29 cellular contexts compared by ENCODE assay signal in genomic region chr6:63663882-63664281, GRCh38. TPM values are rescaled to one million over a fixed set of nuclear protein-coding genes. Genes with fewer than 3 reads are reported as not detected.
DNase-seq lines count a peak whose midpoint lies in the region; ATAC-seq and TF ChIP-seq lines count a peak whose summit lies in the region.
"Had no signal": no experiment of that assay in that cellular context is flagged by ENCODE, and none has a peak within 500 bp of the region (broad histone marks: within the 10 kb centered on the region; RNA-seq: fewer than 3 reads in every experiment).

No MANE protein-coding gene starts in this region.

- no peak overlapping the region for H3K27ac Mint-ChIP-seq in central memory CD8-positive, alpha-beta T cell (ENCODE audit: low read depth)
- H3K27ac Mint-ChIP-seq: activated CD8-positive, alpha-beta T cell treated with anti-CD3 and anti-CD28 coated beads, Interleukin-2, amount 10 ng/mL, durations not matched to agents 7 days and 5 days; endodermal cell; stimulated activated naive B cell treated with anti-CD40 and anti-IgM and Interleukin-4, amounts not matched to agents 10 μg/mL and 1 μg/mL and 100 μg/mL, for 72 hours; T-cell had no signal

- peaks cover 58% of the 10 kb centered on the region for H3K4me1 Mint-ChIP-seq in central memory CD8-positive, alpha-beta T cell

- no peak overlapping the region for H2BK15ac ChIP-seq in IMR-90 (ENCODE audit: low read depth, low read length)

- H3K36me3 Mint-ChIP-seq in central memory CD8-positive, alpha-beta T cell (ENCODE audit: insufficient read depth), result peaks cover 4% of the 10 kb centered on the region

- peaks cover 7% of the 10 kb centered on the region; the same call in 1 of the 2 replicates for H3K9me1 ChIP-seq in IMR-90 (ENCODE audit: insufficient read depth, low read length)

- no peak overlapping the region for H2BK20ac ChIP-seq in IMR-90 (ENCODE audit: low read depth, low read length)

- POLR2A ChIA-PET in IMR-90 (lab: Charles Lee; ENCODE audit: unreplicated experiment), result no interaction called here

- no peak overlapping the region for H4K91ac ChIP-seq in IMR-90 (ENCODE audit: insufficient read depth, low read depth, low read length)

- H2AK9ac ChIP-seq in IMR-90 (replicated peaks; ENCODE audit: low read depth, low read length, poor library complexity), result no peak overlapping the region

- H3K79me2 ChIP-seq in ACC112 (ENCODE audit: control insufficient read depth, insufficient read depth, low read length, unreplicated experiment) (peaks cover 81% of the 10 kb centered on the region), osteoblast (ENCODE audit: insufficient read depth, low read length) (peaks cover 67% of the 10 kb centered on the region)

- H3K36me3 ChIP-seq in ACC112 (ENCODE audit: insufficient read depth, low read length) (no peaks in the 10 kb centered on the region), IMR-90 (ENCODE audit: control insufficient read depth, insufficient read depth, low read length) (no peaks in the 10 kb centered on the region; the same call in 1 of the 2 replicates), osteoblast (ENCODE audit: insufficient read depth, low read length) (no peaks in the 10 kb centered on the region)
- H3K36me3 ChIP-seq: breast epithelium, esophagus squamous epithelium had no signal

- no peak overlapping the region for H3K23ac ChIP-seq in IMR-90 (ENCODE audit: low read depth, low read length)

- peak overlapping the region; percentile 81 for H3K27ac ChIP-seq in ACC112 (ENCODE audit: low read depth, low read length)
- no peak overlapping the region for H3K27ac ChIP-seq in IMR-90 (ENCODE audit: insufficient read depth, low read length)
- H3K27ac ChIP-seq in osteoblast (ENCODE audit: low read depth, low read length), result peak overlapping the region; percentile 64
- H3K27ac ChIP-seq: BLaER1, breast epithelium had no signal

- H3K4me3 Mint-ChIP-seq in central memory CD8-positive, alpha-beta T cell, result peak overlapping the region; percentile 39
- H3K4me3 Mint-ChIP-seq: activated CD8-positive, alpha-beta T cell treated with anti-CD3 and anti-CD28 coated beads, Interleukin-2, amount 10 ng/mL, durations not matched to agents 7 days and 5 days; endodermal cell; stimulated activated naive B cell treated with anti-CD40 and anti-IgM and Interleukin-4, amounts not matched to agents 10 μg/mL and 1 μg/mL and 100 μg/mL, for 72 hours had no signal

- DNase-seq in IMR-90 (no peak), osteoblast (ENCODE audit: insufficient read length, low spot score, missing footprints) (no peak), NOMO-1 (lab: John Stamatoyannopoulos, UW; ENCODE audit: unreplicated experiment in 2 of 2) (no peak), NCI-H2196 treated with DMSO at 0.1 percent for 48 hours (lab: John Stamatoyannopoulos, UW; ENCODE audit: unreplicated experiment) (no peak)
- DNase-seq in central memory CD8-positive, alpha-beta T cell (ENCODE audit: low spot score in 2 of 2), result no peak
- DNase-seq: activated CD4-positive, alpha-beta T cell treated with anti-CD3 and anti-CD28 coated beads for 1 hour; activated CD8-positive, alpha-beta T cell treated with anti-CD3 and anti-CD28 coated beads, Interleukin-2, amount 10 ng/mL, durations not matched to agents 7 days and 5 days; activated gamma-delta T cell; activated T-cell treated with anti-CD3 and anti-CD28 coated beads for 4 hours; Calu3; cortex of kidney; DND-41; endodermal cell; esophagus squamous epithelium; MM.1S; NCI-H1436; NCI-H446 treated with DMSO at 0.1 percent for 48 hours; nucleus accumbens; SIG-M5; spleen; stimulated activated CD4-positive, alpha-beta T cell treated with anti-CD3 and anti-CD28 coated beads, Interleukin-2, amount 100 ng/mL, for 48 hours; stimulated activated naive B cell treated with anti-CD40 and anti-IgM and Interleukin-4, amounts not matched to agents 10 μg/mL and 1 μg/mL and 100 μg/mL, for 72 hours; T-cell had no signal

- no peak overlapping the region for H4K5ac ChIP-seq in IMR-90 (ENCODE audit: low read depth, low read length)

- no peaks in the 10 kb centered on the region for H3K27me3 ChIP-seq in ACC112 (ENCODE audit: insufficient read depth, low read length)
- H3K27me3 ChIP-seq in IMR-90 (ENCODE audit: control insufficient read depth, insufficient read depth, low read length), result no peaks in the 10 kb centered on the region
- no peaks in the 10 kb centered on the region for H3K27me3 ChIP-seq in osteoblast (ENCODE audit: insufficient read depth, low read length)
- H3K27me3 ChIP-seq: BLaER1, breast epithelium, esophagus squamous epithelium, spleen had no signal

- in situ Hi-C loops in IMR-90 (cut with MboI; ENCODE audit: low sequenced_read_pairs), result no loop called here

- no peak for TF ChIP-seq RAD21 in IMR-90 (IDR thresholded peaks at IDR 0.05; ENCODE audit: low read length)

- H3K27me3 Mint-ChIP-seq in central memory CD8-positive, alpha-beta T cell, result no peaks in the 10 kb centered on the region
- H3K27me3 Mint-ChIP-seq: stimulated activated naive B cell treated with anti-CD40 and anti-IgM and Interleukin-4, amounts not matched to agents 10 μg/mL and 1 μg/mL and 100 μg/mL, for 72 hours; T-cell had no signal

- H3K4me1 ChIP-seq in ACC112 (ENCODE audit: control insufficient read depth, insufficient read depth, low read length, unreplicated experiment) (peaks cover 14% of the 10 kb centered on the region), IMR-90 (ENCODE audit: control insufficient read depth, insufficient read depth, low read length) (peaks cover 5% of the 10 kb centered on the region), osteoblast (ENCODE audit: insufficient read depth, low read length) (peaks cover 11% of the 10 kb centered on the region)
- H3K4me1 ChIP-seq: breast epithelium had no signal

- no peak overlapping the region for H3K4ac ChIP-seq in IMR-90 (ENCODE audit: low read depth, low read length)

- no peak overlapping the region for H3K4me2 ChIP-seq in IMR-90 (ENCODE audit: low read depth, low read length)
- peak overlapping the region; percentile 49 for H3K4me2 ChIP-seq in osteoblast (ENCODE audit: insufficient read depth, low read length)
- H3K4me2 ChIP-seq: BLaER1 had no signal

- H3K56ac ChIP-seq in IMR-90 (ENCODE audit: extremely low read depth, insufficient read depth, low read length), result no peak overlapping the region

- H3K4me3 ChIP-seq in ACC112 (ENCODE audit: low read depth, low read length) (0 out of 2 replicates have a peak overlapping the region, but pooled peaks have one; percentile 34), IMR-90 (ENCODE audit: insufficient read depth, low read depth, low read length) (no peak overlapping the region), osteoblast (ENCODE audit: insufficient read depth, low read length) (no peak overlapping the region)
- H3K4me3 ChIP-seq: BLaER1, breast epithelium, esophagus squamous epithelium, lung, spleen had no signal

- H4K20me1 ChIP-seq in IMR-90 (ENCODE audit: insufficient read depth, low read length) (peaks cover 27% of the 10 kb centered on the region), osteoblast (ENCODE audit: insufficient read depth, low read length) (peaks cover 31% of the 10 kb centered on the region)

- BruUV-seq in IMR-90 (replicated peaks; lab: Mats Ljungman, UMichigan), result no TSS peak

- no peak overlapping the region for H3K18ac ChIP-seq in IMR-90 (ENCODE audit: low read depth, low read length)

- H3K9me3 Mint-ChIP-seq in central memory CD8-positive, alpha-beta T cell, result no peaks in the 10 kb centered on the region
- H3K9me3 Mint-ChIP-seq: endodermal cell; stimulated activated naive B cell treated with anti-CD40 and anti-IgM and Interleukin-4, amounts not matched to agents 10 μg/mL and 1 μg/mL and 100 μg/mL, for 72 hours; T-cell had no signal

- intact Hi-C loops in IMR-90 (cut with micrococcal nuclease), result no loop called here

- H2BK5ac ChIP-seq in IMR-90 (ENCODE audit: low read depth, low read length, poor library complexity, severe bottlenecking), result no peak overlapping the region

- ATAC-seq in IMR-90 (ENCODE audit: low read depth) (no peak), GM21737 (IDR thresholded peaks at IDR 0.05; ENCODE audit: unreplicated experiment) (no peak), GM19351 (IDR thresholded peaks at IDR 0.05; ENCODE audit: unreplicated experiment) (no peak)
- ATAC-seq in central memory CD8-positive, alpha-beta T cell (replicated peaks; ENCODE audit: extremely low read depth, poor library complexity, severe bottlenecking), result no peak
- ATAC-seq: activated CD8-positive, alpha-beta T cell treated with anti-CD3 and anti-CD28 coated beads, Interleukin-2, amount 10 ng/mL, durations not matched to agents 7 days and 5 days; stimulated activated naive B cell treated with anti-CD40 and anti-IgM and Interleukin-4, amounts not matched to agents 10 μg/mL and 1 μg/mL and 100 μg/mL, for 72 hours had no signal

- no peak overlapping the region for H2BK120ac ChIP-seq in IMR-90 (ENCODE audit: low read depth, low read length)

- TF ChIP-seq POLR2A in IMR-90 (IDR thresholded peaks at IDR 0.05; ENCODE audit: low read depth, low read length), result no peak

- no peak overlapping the region for H2AK5ac ChIP-seq in IMR-90 (ENCODE audit: low read depth, low read length)

- H3K79me1 ChIP-seq in IMR-90 (ENCODE audit: low read depth in 1 of 2, low read length in 2 of 2), result peaks cover 14 to 37% of the 10 kb centered on the region in 2 experiments

- H3K14ac ChIP-seq in IMR-90 (replicated peaks; ENCODE audit: low read depth, low read length), result no peak overlapping the region

- no peak for TF ChIP-seq CTCF in IMR-90 (conservative IDR thresholded peaks at IDR 0.05; ENCODE audit: low read depth, low read length)
- TF ChIP-seq CTCF in osteoblast (IDR thresholded peaks at IDR 0.05; ENCODE audit: extremely low read depth, low read depth, low read length), result no peak

- no peak overlapping the region for H3K9ac ChIP-seq in IMR-90 (ENCODE audit: low read depth, low read length)
- H3K9ac ChIP-seq: BLaER1 had no signal

- H3K9me3 ChIP-seq in IMR-90 (ENCODE audit: control insufficient read depth, insufficient read depth, low read length) (no peaks in the 10 kb centered on the region), osteoblast (ENCODE audit: low read depth, low read length) (no peaks in the 10 kb centered on the region)
- H3K9me3 ChIP-seq: breast epithelium, esophagus squamous epithelium, spleen had no signal

- dilution Hi-C loops in IMR-90 (cut with HindIII; ENCODE audit: low sequenced_read_pairs, unreplicated experiment), result no loop called here

- CTCF ChIA-PET in IMR-90 (lab: Yijun Ruan, JAX), result interaction anchor here (1.1 kb wide), 1 partner anchor 27 kb away, joined by 3 read pairs; no protein-coding TSS in a partner anchor

- H2AFZ ChIP-seq in ACC112 (ENCODE audit: low read length, unreplicated experiment), result no peak overlapping the region
- H2AFZ ChIP-seq in IMR-90 (replicated peaks; ENCODE audit: low read length, poor library complexity), result no peak overlapping the region
- H2AFZ ChIP-seq in osteoblast (ENCODE audit: low read length), result no peak overlapping the region

- no peak overlapping the region for H4K8ac ChIP-seq in IMR-90 (ENCODE audit: low read depth in 2 of 2, low read length in 2 of 2)

TF ChIP-seq in IMR-90, 13 proteins besides CTCF, POLR2A, EP300 and RAD21 (continues in another document):
- no peak for TF ChIP-seq MAZ (IDR thresholded peaks at IDR 0.05; ENCODE audit: borderline replicate concordance, low read depth, low read length)

RNA-seq across cellular contexts. Expression of gene PHF3, which starts 28.3 kb away (rescaled TPM):
- 27.8 and 46.9 TPM in 2 replicates for total RNA-seq in IMR-90 (2012; rRNA removed)
- 5.4 and 5.6 TPM in 2 replicates for polyA plus RNA-seq in IMR-90 (2012; rRNA removed)
- 1.0 and 1.2 TPM in 2 replicates for polyA plus RNA-seq in IMR-90 (2012; cell fraction: cytosol; rRNA removed)
- polyA plus RNA-seq in IMR-90 (2012; cell fraction: nucleus; rRNA removed; ENCODE audit: low replicate concordance), result 1.3 and 10.1 TPM in 2 replicates
- total RNA-seq in osteoblast, result 75.7 and 76.7 TPM in 2 replicates
